In genomic region chr21:26844258-26845065, GRCh38 we compare ENCODE assay signal across 8 cellular contexts. TPM values are rescaled to one million over a fixed set of nuclear protein-coding genes. Genes with fewer than 3 reads are reported as not detected.
DNase-seq lines count a peak whose midpoint lies in the region; ATAC-seq and TF ChIP-seq lines count a peak whose summit lies in the region.

No MANE protein-coding gene starts in this region.

- H3K4me1 Mint-ChIP-seq in H9 (peaks cover 28 to 29% of the 10 kb centered on the region in 2 experiments), activated B cell treated with CpG ODN at 0.5 μM for 24 hours (peaks cover 36% of the 10 kb centered on the region)
- peaks cover 19 to 54% (median 38%) of the 10 kb centered on the region in 4 donors for H3K4me1 Mint-ChIP-seq in naive thymus-derived CD8-positive, alpha-beta T cell

- no CpG with 5 or more reads among the region's 96 CpGs for WGBS in H9 (ENCODE audit: extremely low coverage, insufficient read length, low lambda C conversion rate)

- H3K79me2 ChIP-seq in H9 (ENCODE audit: insufficient read depth, low read length), result peaks cover 8% of the 10 kb centered on the region; the same call in 1 of the 2 replicates

- peak overlapping the region; percentile 73 for H3K14ac ChIP-seq in H9 (ENCODE audit: insufficient read depth, low read length)

- no peak overlapping the region for H3K56ac ChIP-seq in H9 (ENCODE audit: insufficient read length, low read depth, low read length)

- no peaks in the 10 kb centered on the region for H3K9me3 ChIP-seq in H9 (ENCODE audit: control insufficient read depth, low read depth, low read length)

- H2BK120ac ChIP-seq in H9 (ENCODE audit: low read depth, low read length, poor library complexity, severe bottlenecking), result no peak overlapping the region

- H3K4me3 Mint-ChIP-seq in H9 (peak overlapping the region; percentile 83 to 89), activated B cell treated with CpG ODN at 0.5 μM for 24 hours (peak overlapping the region; percentile 33)
- H3K4me3 Mint-ChIP-seq in naive thymus-derived CD8-positive, alpha-beta T cell, result peak overlapping the region; percentile 69 to 85 (median 76)

- peak overlapping the region; percentile 99 for H3K4me3 ChIP-seq in fibroblast of villous mesenchyme (ENCODE audit: low read depth, low read length)

- DNase-seq in H9, result peak; percentile 50
- DNase-seq in activated B cell treated with CpG ODN at 0.5 μM for 24 hours, result no peak
- no peak for DNase-seq in fibroblast of villous mesenchyme (ENCODE audit: low read depth)
- no peak for DNase-seq in naive thymus-derived CD8-positive, alpha-beta T cell
- no peak for DNase-seq in GM19240 (ENCODE audit: insufficient read length, low spot score)
- no peak for DNase-seq in NCI-H82 (lab: John Stamatoyannopoulos, UW)

- no peak overlapping the region for H4K91ac ChIP-seq in H9 (ENCODE audit: insufficient read length, low read depth, low read length)

- H3K4me2 ChIP-seq in H9 (ENCODE audit: insufficient read depth, insufficient read length, low read length), result peak overlapping the region; percentile 91

- intact Hi-C loops in activated B cell treated with CpG ODN at 0.5 μM for 24 hours (cut with micrococcal nuclease), result loop anchor here (5.0 to 10.0 kb wide), 2 partner anchors 1208 to 1850 kb away; no protein-coding TSS in a partner anchor

- H4K20me1 ChIP-seq in H9 (ENCODE audit: control insufficient read depth, insufficient read depth, insufficient read length), result no peaks in the 10 kb centered on the region

- POLR2A ChIA-PET in activated B cell treated with CpG ODN at 0.5 μM for 24 hours (lab: Charles Lee), result no interaction called here
- POLR2A ChIA-PET in naive thymus-derived CD8-positive, alpha-beta T cell (lab: Charles Lee), result no interaction called here

- peaks cover 23% of the 10 kb centered on the region for H3K23me2 ChIP-seq in H9 (ENCODE audit: insufficient read length, low read depth, low read length, poor library complexity, severe bottlenecking)

- H3K79me1 ChIP-seq in H9 (ENCODE audit: insufficient read depth, low read depth, low read length, poor library complexity, severe bottlenecking), result no peaks in the 10 kb centered on the region

- peaks cover 28 to 32% (median 32%) of the 10 kb centered on the region in 3 experiments for H3K36me3 Mint-ChIP-seq in H9 (ENCODE audit: insufficient read depth in 1 of 3, low read depth in 3 of 3)
- H3K36me3 Mint-ChIP-seq in activated B cell treated with CpG ODN at 0.5 μM for 24 hours (ENCODE audit: low read depth), result no peaks in the 10 kb centered on the region
- no peaks in the 10 kb centered on the region for H3K36me3 Mint-ChIP-seq in naive thymus-derived CD8-positive, alpha-beta T cell

- no peak overlapping the region for H3K23ac ChIP-seq in H9 (ENCODE audit: insufficient read length, low read depth, low read length)

- no peak overlapping the region for H3T11ph ChIP-seq in H9 (ENCODE audit: low read length)

- peaks cover 0 to 2% of the 10 kb centered on the region in 2 experiments; a peak in 3 of 5 replicates for H3K9me3 Mint-ChIP-seq in H9
- H3K9me3 Mint-ChIP-seq in activated B cell treated with CpG ODN at 0.5 μM for 24 hours, result no peaks in the 10 kb centered on the region
- peaks cover 0 to 3% (median 0%) of the 10 kb centered on the region in 9 donors for H3K9me3 Mint-ChIP-seq in naive thymus-derived CD8-positive, alpha-beta T cell

- H3K18ac ChIP-seq in H9 (ENCODE audit: insufficient read length, low read depth, low read length), result peak overlapping the region; percentile 80

- no peak overlapping the region for H3K4ac ChIP-seq in H9 (ENCODE audit: low read depth, low read length)

- no peak overlapping the region for H2BK20ac ChIP-seq in H9 (ENCODE audit: low read depth, low read length, poor library complexity, severe bottlenecking)

- H2BK12ac ChIP-seq in H9 (ENCODE audit: insufficient read length, low read depth, low read length), result no peak overlapping the region

- H3K27ac Mint-ChIP-seq in H9 (peak overlapping the region in 2 of 3 experiments; percentile 49 to 84; a peak in 2 of 7 replicates), activated B cell treated with CpG ODN at 0.5 μM for 24 hours (no peak overlapping the region)
- H3K27ac Mint-ChIP-seq in naive thymus-derived CD8-positive, alpha-beta T cell, result no peak overlapping the region

- H3K4me1 ChIP-seq in H9 (ENCODE audit: insufficient read depth, low read length), result 0 out of 2 replicates have a peak, but pooled peaks cover 4% of the 10 kb centered on the region

- no peak overlapping the region for H2AK5ac ChIP-seq in H9 (ENCODE audit: insufficient read length, low read length)

- H2AFZ ChIP-seq in H9 (ENCODE audit: low read length), result no peak overlapping the region

- ATAC-seq in activated B cell treated with CpG ODN at 0.5 μM for 24 hours (ENCODE audit: low read depth) (no peak), HG03175 (IDR thresholded peaks at IDR 0.05; ENCODE audit: unreplicated experiment) (no peak)
- no peak for ATAC-seq in naive thymus-derived CD8-positive, alpha-beta T cell

- peak overlapping the region; percentile 69 for H3K9ac ChIP-seq in H9 (ENCODE audit: extremely low read depth, insufficient read length, low read length)

- CTCF ChIA-PET in activated B cell treated with CpG ODN at 0.5 μM for 24 hours (lab: Charles Lee), result interaction anchor here (1.0 kb wide), 1 partner anchor 9 kb away, joined by 4 read pairs; no protein-coding TSS in a partner anchor

- no peak overlapping the region for H2BK15ac ChIP-seq in H9 (ENCODE audit: low read depth, low read length)

- H3K27me3 ChIP-seq in H9 (ENCODE audit: insufficient read depth, low read length), result no peaks in the 10 kb centered on the region; the same call in 1 of the 2 replicates

- peak overlapping the region; percentile 92 for H3K27ac ChIP-seq in 22Rv1
- H3K27ac ChIP-seq in H9 (ENCODE audit: insufficient read length, low read depth, low read length), result no peak overlapping the region

- peak; percentile 64 for TF ChIP-seq CTCF in 22Rv1 (IDR thresholded peaks at IDR 0.05)
- no peak for TF ChIP-seq CTCF in H9 (conservative IDR thresholded peaks at IDR 0.05)
- TF ChIP-seq CTCF in activated B cell treated with CpG ODN at 0.5 μM for 24 hours (IDR thresholded peaks at IDR 0.05), result no peak
- peak; percentile 6 for TF ChIP-seq CTCF in fibroblast of villous mesenchyme (IDR thresholded peaks at IDR 0.05; ENCODE audit: insufficient read depth, low read depth, low read length)

- H4K8ac ChIP-seq in H9 (replicated peaks; ENCODE audit: insufficient read length, low read depth, low read length), result no peak overlapping the region

- no peak overlapping the region for H4K5ac ChIP-seq in H9 (ENCODE audit: insufficient read length, low read depth, low read length)

- peaks cover 26% of the 10 kb centered on the region for H3K27me3 Mint-ChIP-seq in H9 (ENCODE audit: low read depth)
- H3K27me3 Mint-ChIP-seq in activated B cell treated with CpG ODN at 0.5 μM for 24 hours, result peaks cover 53% of the 10 kb centered on the region
- peaks cover 41 to 76% (median 67%) of the 10 kb centered on the region in 5 donors for H3K27me3 Mint-ChIP-seq in naive thymus-derived CD8-positive, alpha-beta T cell

- H2BK5ac ChIP-seq in H9 (ENCODE audit: insufficient read length, low read length), result no peak overlapping the region

RNA-seq across cellular contexts. Expression of gene ADAMTS1, which starts 0.7 kb away (rescaled TPM):
- 17.8 and 17.9 TPM in 2 replicates for total RNA-seq in H9 (2021)
- total RNA-seq in activated B cell treated with CpG ODN at 0.5 μM for 24 hours, result not detected in 2 replicates
- 177 and 589 TPM in 2 replicates for total RNA-seq in fibroblast of villous mesenchyme
- total RNA-seq in naive thymus-derived CD8-positive, alpha-beta T cell, result not detected
- under 1 TPM; 0.09 to 0.45 (median 0.14) TPM for polyA plus RNA-seq in naive thymus-derived CD8-positive, alpha-beta T cell

Comparison
In these comparisons a context has a peak if more than half of its experiments do, and no peak if none do; other contexts are left out.
1. CTCF ChIP-seq: peak in 22Rv1 (single experiment) and fibroblast of villous mesenchyme (single experiment); none in H9 (single experiment) and activated B cell treated with CpG ODN at 0.5 μM for 24 hours (single experiment).
2. H3K27ac Mint-ChIP-seq: peak in H9 (2 of 3); none in activated B cell treated with CpG ODN at 0.5 μM for 24 hours (single experiment) and naive thymus-derived CD8-positive, alpha-beta T cell (0 of 10).
3. H3K4me3 Mint-ChIP-seq: peak in every context shown above with its lines; median percentile 86 in H9; 76 in naive thymus-derived CD8-positive, alpha-beta T cell; 33 in activated B cell treated with CpG ODN at 0.5 μM for 24 hours.